ENCODE assay signal across 10 cellular contexts in the genomic region with DNA sequence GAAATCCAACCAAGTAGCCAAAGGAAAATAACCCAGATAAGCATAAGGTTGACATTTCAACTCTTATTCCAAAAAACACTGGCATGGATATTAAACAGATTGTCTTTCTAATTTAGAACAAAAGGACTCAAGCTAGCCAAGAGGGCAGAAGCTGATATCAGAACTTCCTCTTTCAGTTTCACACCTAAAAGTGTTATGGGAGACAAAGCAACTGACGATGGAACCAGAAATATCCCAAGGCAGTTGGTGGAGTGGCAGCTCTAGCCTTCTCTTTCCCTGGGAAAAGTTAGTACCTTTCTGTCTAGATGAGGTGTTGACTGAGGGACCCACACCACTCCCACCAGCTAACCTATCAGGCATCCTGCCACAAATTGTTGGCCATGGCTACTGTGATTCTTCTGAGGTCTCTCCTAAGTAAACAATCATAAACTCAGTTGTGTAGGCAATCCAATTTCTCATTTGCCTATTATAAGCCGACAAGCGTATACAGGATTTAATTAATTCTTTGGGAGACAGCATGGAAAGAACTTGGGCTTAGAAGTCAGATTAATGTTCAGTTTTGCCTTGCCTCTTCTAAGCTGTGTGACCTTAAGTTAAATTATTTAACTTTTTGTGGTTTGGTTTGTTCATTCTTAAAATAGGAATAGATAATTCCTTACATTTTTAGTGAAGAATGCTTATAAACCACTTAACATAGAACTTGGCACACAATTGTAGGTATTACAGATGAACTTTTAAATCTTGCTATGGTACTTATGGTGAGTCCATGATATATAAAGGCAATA.
DNase-seq lines count a peak whose midpoint lies in the region; ATAC-seq, FAIRE-seq and TF ChIP-seq lines count a peak whose summit lies in the region.
"Had no signal": no experiment of that assay in that cellular context is flagged by ENCODE, and none has a peak within 500 bp of the region (broad histone marks: within the 10 kb centered on the region; RNA-seq: fewer than 3 reads in every experiment).

No MANE protein-coding gene starts in this region.

- H3K27me3 ChIP-seq in MG63: no peaks in the 10 kb centered on the region

- DNase-seq in AG08395 (ENCODE audit: low spot score): peak; percentile 46
- DNase-seq in NCI-H1105 treated with DMSO at 0.1 percent for 48 hours (lab: John Stamatoyannopoulos, UW): peak; percentile 44
- peak; percentile 33 for DNase-seq in fibroblast of pulmonary artery (ENCODE audit: low read depth)
- DNase-seq in frontal cortex (ENCODE audit: low spot score in 2 of 2): no peak
- DNase-seq in COLO668 (lab: John Stamatoyannopoulos, UW; ENCODE audit: unreplicated experiment): no peak
- DNase-seq in NCI-H2196 treated with DMSO at 0.1 percent for 48 hours (lab: John Stamatoyannopoulos, UW; ENCODE audit: unreplicated experiment): no peak
- no peak for DNase-seq in MG63
- DNase-seq: activated CD4-positive, alpha-beta T cell treated with anti-CD3 and anti-CD28 coated beads, Interleukin-2, amount 50 U/mL, for 1 hour; immature natural killer cell had no signal

- TF ChIP-seq CTCF in fibroblast of pulmonary artery (IDR thresholded peaks at IDR 0.05; ENCODE audit: low read length, missing control alignments): no peak

- peak; percentile 56 for ATAC-seq in GM21515 (IDR thresholded peaks at IDR 0.05; ENCODE audit: unreplicated experiment)

- H3K4me3 ChIP-seq in fibroblast of pulmonary artery (replicated peaks; ENCODE audit: low read depth, low read length): no peak overlapping the region
- no peak overlapping the region for H3K4me3 ChIP-seq in MG63

- H3K9me3 ChIP-seq in MG63: no peaks in the 10 kb centered on the region

- no peak for FAIRE-seq in frontal cortex (lab: Jason Lieb, UNC)

- no peaks in the 10 kb centered on the region for H3K36me3 ChIP-seq in MG63

Comparison
In these comparisons a context has a peak if more than half of its experiments do, and no peak if none do; other contexts are left out.
1. DNase-seq: peak in AG08395 (single experiment), NCI-H1105 treated with DMSO at 0.1 percent for 48 hours (single experiment) and fibroblast of pulmonary artery (single experiment); none in frontal cortex (0 of 2), COLO668 (single experiment), NCI-H2196 treated with DMSO at 0.1 percent for 48 hours (single experiment) and MG63 (single experiment).